ENCODE assay signal across 9 cellular contexts in the genomic region with DNA sequence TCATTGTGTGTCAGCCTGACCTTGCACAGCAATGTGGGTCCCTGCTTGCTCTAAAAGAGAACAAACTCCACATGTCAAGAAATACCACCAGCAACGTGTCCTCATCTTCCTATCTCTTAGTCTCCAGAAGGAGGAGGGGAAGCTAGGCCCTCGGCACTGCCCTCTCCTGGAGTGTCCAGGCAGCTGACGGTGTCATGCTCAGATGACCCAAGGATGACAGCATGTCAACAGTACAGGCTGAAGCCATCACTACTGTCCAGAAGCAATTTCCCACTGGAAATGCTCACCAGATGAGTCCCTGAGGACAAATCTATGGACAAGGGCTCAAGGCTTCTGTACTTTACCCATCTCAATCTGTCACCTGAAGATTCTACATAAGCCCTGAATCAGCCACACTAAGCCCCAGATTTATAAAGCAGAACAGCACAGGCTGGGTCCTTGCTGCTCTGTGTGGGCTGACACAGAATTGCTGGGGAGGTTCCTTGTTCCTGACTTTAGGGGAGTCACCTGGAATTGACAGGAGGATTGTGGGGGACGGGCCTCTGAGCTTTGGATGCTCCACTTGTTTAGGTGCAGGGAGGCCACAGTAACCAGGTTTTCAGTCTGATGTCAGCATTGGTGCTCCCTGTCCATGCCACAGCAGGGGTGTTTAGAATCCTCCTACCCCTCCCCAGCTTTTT.
A peak's percentile ranks its signal among the peaks of the same experiment; 100 is the strongest.
DNase-seq lines count a peak whose midpoint lies in the region; ATAC-seq and TF ChIP-seq lines count a peak whose summit lies in the region.
"Had no signal": no experiment of that assay in that cellular context is flagged by ENCODE, and none has a peak within 500 bp of the region (broad histone marks: within the 10 kb centered on the region; RNA-seq: fewer than 3 reads in every experiment).

No MANE protein-coding gene starts in this region.

- H3K27me3 ChIP-seq in GM23248 (replicated peaks; ENCODE audit: insufficient read depth), result no peaks in the 10 kb centered on the region
- H3K27me3 ChIP-seq in gastrocnemius medialis, result no peaks in the 10 kb centered on the region

- 53 to 56% methylated on average over 4 of the region's 4 CpGs for WGBS in GM23248 (ENCODE audit: low coverage in 1 of 2, low lambda C conversion rate in 2 of 2, missing lambda C conversion rate in 2 of 2), 2 experiments

- no peaks in the 10 kb centered on the region for H3K9me3 ChIP-seq in GM23248 (ENCODE audit: low read depth)
- H3K9me3 ChIP-seq in gastrocnemius medialis, result no peaks in the 10 kb centered on the region

- ATAC-seq in gastrocnemius medialis, result peak; percentile 73 to 91
- ATAC-seq in omental fat pad (ENCODE audit: low FRiP score), result no peak

- H3K4me3 ChIP-seq in GM23248, result no peak overlapping the region
- H3K4me3 ChIP-seq in gastrocnemius medialis, result no peak overlapping the region

- POLR2A ChIA-PET in activated CD4-positive, alpha-beta T cell treated with anti-CD3 and anti-CD28 coated beads, Interleukin-2, amount 10 ng/mL, durations not matched to agents 7 days and 5 days (lab: Charles Lee), result no interaction called here

- H3K79me2 ChIP-seq in GM23248 (ENCODE audit: insufficient read depth), result no peaks in the 10 kb centered on the region

- H3K4me1 Mint-ChIP-seq in activated CD4-positive, alpha-beta T cell treated with anti-CD3 and anti-CD28 coated beads, Interleukin-2, amount 10 ng/mL, durations not matched to agents 7 days and 5 days, result no peaks in the 10 kb centered on the region

- no peaks in the 10 kb centered on the region for H3K9me3 Mint-ChIP-seq in activated CD4-positive, alpha-beta T cell treated with anti-CD3 and anti-CD28 coated beads, Interleukin-2, amount 10 ng/mL, durations not matched to agents 7 days and 5 days
- H3K9me3 Mint-ChIP-seq: T-helper 1 cell treated with Interleukin-12 subunit alpha and Interleukin-12 subunit beta and Interleukin-4 antibody, amounts not matched to agents 30 μg/mL and 1 μg/mL, for 36 hours had no signal

- H3F3A ChIP-seq in GM23248 (ENCODE audit: insufficient read depth), result peaks cover 11% of the 10 kb centered on the region; the same call in 1 of the 2 replicates

- intact Hi-C loops in gastrocnemius medialis (cut with DNase I; ENCODE audit: low total_unique reads), result loop anchor here (1.0 to 5.0 kb wide), 2 partner anchors 115 to 174 kb away; no protein-coding TSS in a partner anchor

- H3K27ac Mint-ChIP-seq in activated CD4-positive, alpha-beta T cell treated with anti-CD3 and anti-CD28 coated beads, Interleukin-2, amount 10 ng/mL, durations not matched to agents 7 days and 5 days, result no peak overlapping the region
- H3K27ac Mint-ChIP-seq: T-helper 1 cell treated with Interleukin-12 subunit alpha and Interleukin-12 subunit beta and Interleukin-4 antibody, amounts not matched to agents 30 μg/mL and 1 μg/mL, for 36 hours had no signal

- peak; percentile 29 to 66 (median 55) for TF ChIP-seq CTCF in gastrocnemius medialis (IDR thresholded peaks at IDR 0.05 in 4 of 5, conservative IDR thresholded peaks at IDR 0.05 in 1 of 5)
- TF ChIP-seq CTCF in omental fat pad (IDR thresholded peaks at IDR 0.05), result no peak

- H2AFZ ChIP-seq in GM23248, result no peak overlapping the region

- H3K4me2 ChIP-seq in GM23248 (ENCODE audit: unreplicated experiment), result no peak overlapping the region

- no peak overlapping the region for H3K4me3 Mint-ChIP-seq in activated CD4-positive, alpha-beta T cell treated with anti-CD3 and anti-CD28 coated beads, Interleukin-2, amount 10 ng/mL, durations not matched to agents 7 days and 5 days
- H3K4me3 Mint-ChIP-seq: T-helper 1 cell treated with Interleukin-12 subunit alpha and Interleukin-12 subunit beta and Interleukin-4 antibody, amounts not matched to agents 30 μg/mL and 1 μg/mL, for 36 hours had no signal

- H3K27ac ChIP-seq in GM23248, result no peak overlapping the region
- H3K27ac ChIP-seq in gastrocnemius medialis, result peak overlapping the region in 2 of 4 donors; percentile 2 to 39

- H3K9me2 ChIP-seq in GM23248 (ENCODE audit: insufficient read depth), result no peaks in the 10 kb centered on the region

- no peak overlapping the region for H3K9ac ChIP-seq in GM23248

- CTCF ChIA-PET in activated CD4-positive, alpha-beta T cell treated with anti-CD3 and anti-CD28 coated beads, Interleukin-2, amount 10 ng/mL, durations not matched to agents 7 days and 5 days (lab: Charles Lee), result interaction anchor here (0.6 to 0.8 kb wide), 3 partner anchors 14 to 21 kb away, joined by 3 read pairs; no protein-coding TSS in a partner anchor

- H3K4me1 ChIP-seq in GM23248 (ENCODE audit: insufficient read depth) (peaks cover 20% of the 10 kb centered on the region), gastrocnemius medialis (peaks cover 3 to 6% of the 10 kb centered on the region in 2 donors)

- no peaks in the 10 kb centered on the region for H3K27me3 Mint-ChIP-seq in activated CD4-positive, alpha-beta T cell treated with anti-CD3 and anti-CD28 coated beads, Interleukin-2, amount 10 ng/mL, durations not matched to agents 7 days and 5 days

- in situ Hi-C loops in GM23248 (cut with MboI) (no loop called here), gastrocnemius medialis (cut with MboI; ENCODE audit: low sequenced_read_pairs in 4 of 4) (loop anchor here in 1 of 4 donors (10.0 kb wide), 1 partner anchor 133 kb away; no protein-coding TSS in a partner anchor)

- DNase-seq in GM23248 (peak; percentile 50), RPMI8226 (peak; percentile 37), globus pallidus (ENCODE audit: low spot score) (peak; percentile 65), gastrocnemius medialis (peak; percentile 40 to 70), H4 (ENCODE audit: low spot score) (no peak), SHP77 treated with DMSO at 0.1 percent for 48 hours (lab: John Stamatoyannopoulos, UW) (no peak), omental fat pad (ENCODE audit: low spot score) (no peak)
- DNase-seq in activated CD4-positive, alpha-beta T cell treated with anti-CD3 and anti-CD28 coated beads, Interleukin-2, amount 10 ng/mL, durations not matched to agents 7 days and 5 days, result no peak

- TF ChIP-seq POLR2A in gastrocnemius medialis (IDR thresholded peaks at IDR 0.05), result no peak

- no peaks in the 10 kb centered on the region for H4K20me1 ChIP-seq in GM23248 (ENCODE audit: insufficient read depth)

- H3K36me3 Mint-ChIP-seq in activated CD4-positive, alpha-beta T cell treated with anti-CD3 and anti-CD28 coated beads, Interleukin-2, amount 10 ng/mL, durations not matched to agents 7 days and 5 days (ENCODE audit: low read depth), result no peaks in the 10 kb centered on the region

- H3K36me3 ChIP-seq in GM23248 (ENCODE audit: low read depth) (no peaks in the 10 kb centered on the region), gastrocnemius medialis (no peaks in the 10 kb centered on the region)

Comparison
In these comparisons a context has a peak if more than half of its experiments do, and no peak if none do; other contexts are left out.
1. DNase-seq: peak in GM23248 (single experiment), RPMI8226 (single experiment), globus pallidus (single experiment) and gastrocnemius medialis (2 of 2); none in H4 (single experiment), activated CD4-positive, alpha-beta T cell treated with anti-CD3 and anti-CD28 coated beads, Interleukin-2, amount 10 ng/mL, durations not matched to agents 7 days and 5 days (single experiment), SHP77 treated with DMSO at 0.1 percent for 48 hours (single experiment) and omental fat pad (single experiment).
2. CTCF ChIP-seq: peak in gastrocnemius medialis (5 of 5); none in omental fat pad (0 of 3).